In the genomic region with DNA sequence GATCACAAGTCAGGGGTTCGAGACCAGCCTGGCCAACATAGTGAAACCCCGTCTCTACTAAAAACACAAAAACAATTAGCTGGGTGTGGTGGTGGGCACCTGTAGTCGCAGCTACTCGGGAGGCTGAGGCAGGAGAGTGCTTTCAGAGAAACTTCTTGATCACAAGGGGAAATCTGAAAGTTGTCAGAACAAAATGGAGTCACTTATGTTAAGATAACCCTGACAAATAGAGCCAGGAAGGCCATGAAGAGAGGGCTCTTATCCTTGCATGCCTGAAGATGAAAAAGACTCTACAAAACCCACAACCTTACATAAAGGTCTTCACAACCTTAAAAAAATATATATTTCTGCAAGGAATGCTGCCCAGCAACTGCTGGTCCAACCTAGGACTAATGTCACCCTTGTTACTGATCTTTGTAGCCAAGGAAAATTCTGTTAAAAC, we compare ENCODE assay signal across 10 cellular contexts. TPM values are rescaled to one million over a fixed set of nuclear protein-coding genes. Genes with fewer than 3 reads are reported as not detected.
DNase-seq lines count a peak whose midpoint lies in the region; ATAC-seq and TF ChIP-seq lines count a peak whose summit lies in the region.
"Had no signal": no experiment of that assay in that cellular context is flagged by ENCODE, and none has a peak within 500 bp of the region (broad histone marks: within the 10 kb centered on the region; RNA-seq: fewer than 3 reads in every experiment).

No MANE protein-coding gene starts in this region.

- H3K27me3 Mint-ChIP-seq in CD8-positive, alpha-beta T cell (ENCODE audit: low read depth) = no peaks in the 10 kb centered on the region
- no peaks in the 10 kb centered on the region for H3K27me3 Mint-ChIP-seq in effector memory CD8-positive, alpha-beta T cell
- no peaks in the 10 kb centered on the region for H3K27me3 Mint-ChIP-seq in osteocyte (ENCODE audit: unreplicated experiment)

- H3K36me3 ChIP-seq in CD8-positive, alpha-beta T cell (ENCODE audit: insufficient read depth, low read length) = peaks cover 3% of the 10 kb centered on the region
- H3K36me3 ChIP-seq in OCI-LY3 (replicated peaks; ENCODE audit: low read depth, low read length) = no peaks in the 10 kb centered on the region

- H3K9me3 ChIP-seq in CD8-positive, alpha-beta T cell (ENCODE audit: low read length) = no peaks in the 10 kb centered on the region
- no peaks in the 10 kb centered on the region for H3K9me3 ChIP-seq in OCI-LY3 (ENCODE audit: insufficient read depth, low read length)

- H4K20me1 ChIP-seq in OCI-LY3 (ENCODE audit: insufficient read depth, low read length) = no peaks in the 10 kb centered on the region

- peaks cover 27% of the 10 kb centered on the region for H3K79me2 ChIP-seq in OCI-LY3 (ENCODE audit: low read length)

- no peak for ATAC-seq in CD8-positive, alpha-beta T cell
- no peak for ATAC-seq in effector memory CD8-positive, alpha-beta T cell (replicated peaks)
- ATAC-seq in GM19351 (IDR thresholded peaks at IDR 0.05; ENCODE audit: unreplicated experiment) (no peak), HG03139 (IDR thresholded peaks at IDR 0.05; ENCODE audit: unreplicated experiment) (no peak), HG03571 (IDR thresholded peaks at IDR 0.05; ENCODE audit: unreplicated experiment) (no peak), HG02759 (IDR thresholded peaks at IDR 0.05; ENCODE audit: unreplicated experiment) (no peak)

- POLR2A ChIA-PET in CD8-positive, alpha-beta T cell (lab: Charles Lee) = interaction anchor here (1.6 to 1.8 kb wide), 2 partner anchors 9 to 51 kb away, joined by 11 to 16 read pairs; no protein-coding TSS in a partner anchor

- peak overlapping the region; percentile 89 for H3K4me3 ChIP-seq in CD8-positive, alpha-beta T cell (ENCODE audit: low read depth, low read length)
- H3K4me3 ChIP-seq in OCI-LY3 (ENCODE audit: low read length) = peak overlapping the region; percentile 94; the same call in 1 of the 2 replicates

- H3K4me2 ChIP-seq in OCI-LY3 (ENCODE audit: low read length) = peak overlapping the region; percentile 65

- DNase-seq in CD8-positive, alpha-beta T cell = no peak
- no peak for DNase-seq in effector memory CD8-positive, alpha-beta T cell
- DNase-seq in osteocyte (ENCODE audit: extremely low spot score, unreplicated experiment) = no peak
- DNase-seq: caudate nucleus, kidney glomerular epithelial cell had no signal

- no peak overlapping the region; the same call in 1 of the 2 replicates for H3K9ac ChIP-seq in OCI-LY3 (ENCODE audit: low read length)

- no peaks in the 10 kb centered on the region for H3K9me3 Mint-ChIP-seq in CD8-positive, alpha-beta T cell
- no peaks in the 10 kb centered on the region for H3K9me3 Mint-ChIP-seq in effector memory CD8-positive, alpha-beta T cell
- no peaks in the 10 kb centered on the region for H3K9me3 Mint-ChIP-seq in osteocyte (ENCODE audit: unreplicated experiment)

- H3K4me1 ChIP-seq in CD8-positive, alpha-beta T cell (ENCODE audit: insufficient read depth, low read length) = peaks cover 77% of the 10 kb centered on the region
- H3K4me1 ChIP-seq in OCI-LY3 (ENCODE audit: low read length) = peaks cover 41% of the 10 kb centered on the region

- H3K4me1 Mint-ChIP-seq in CD8-positive, alpha-beta T cell (ENCODE audit: low read depth) = peaks cover 81% of the 10 kb centered on the region
- peaks cover 45 to 71% of the 10 kb centered on the region in 2 donors for H3K4me1 Mint-ChIP-seq in effector memory CD8-positive, alpha-beta T cell (ENCODE audit: low read depth in 2 of 2)
- peaks cover 41% of the 10 kb centered on the region for H3K4me1 Mint-ChIP-seq in osteocyte (ENCODE audit: unreplicated experiment)

- H3K4me3 Mint-ChIP-seq in CD8-positive, alpha-beta T cell = peak overlapping the region; percentile 80
- H3K4me3 Mint-ChIP-seq in effector memory CD8-positive, alpha-beta T cell = peak overlapping the region; percentile 85 to 98
- H3K4me3 Mint-ChIP-seq in osteocyte (ENCODE audit: unreplicated experiment) = peak overlapping the region; percentile 97

- peaks cover 28% of the 10 kb centered on the region for H3K36me3 Mint-ChIP-seq in CD8-positive, alpha-beta T cell
- peaks cover 6% of the 10 kb centered on the region for H3K36me3 Mint-ChIP-seq in effector memory CD8-positive, alpha-beta T cell (ENCODE audit: insufficient read depth)
- no peaks in the 10 kb centered on the region for H3K36me3 Mint-ChIP-seq in osteocyte (ENCODE audit: unreplicated experiment)

- no peaks in the 10 kb centered on the region for H3K27me3 ChIP-seq in CD8-positive, alpha-beta T cell (ENCODE audit: insufficient read depth, low read length)
- H3K27me3 ChIP-seq in OCI-LY3 (ENCODE audit: low read depth, low read length) = no peaks in the 10 kb centered on the region

- peak overlapping the region; percentile 84 for H3K27ac ChIP-seq in CD8-positive, alpha-beta T cell (ENCODE audit: low read depth, low read length)
- H3K27ac ChIP-seq in OCI-LY3 (ENCODE audit: low read length) = no peak overlapping the region

- CTCF ChIA-PET in CD8-positive, alpha-beta T cell (lab: Charles Lee) = interaction anchor here (0.8 to 1.2 kb wide), 5 partner anchors 10 to 82 kb away, joined by 3 to 4 read pairs (median 3); no protein-coding TSS in a partner anchor

- H3K27ac Mint-ChIP-seq in CD8-positive, alpha-beta T cell = peak overlapping the region; percentile 86
- H3K27ac Mint-ChIP-seq in effector memory CD8-positive, alpha-beta T cell = peak overlapping the region; percentile 51 to 76
- peak overlapping the region; percentile 100 for H3K27ac Mint-ChIP-seq in osteocyte (ENCODE audit: unreplicated experiment)

- no peak overlapping the region for H2AFZ ChIP-seq in OCI-LY3 (ENCODE audit: low read depth, low read length)

- TF ChIP-seq CTCF in CD8-positive, alpha-beta T cell (IDR thresholded peaks at IDR 0.05) = no peak
- TF ChIP-seq CTCF in OCI-LY3 (IDR thresholded peaks at IDR 0.05; ENCODE audit: low read depth, low read length) (no peak), osteocyte (IDR thresholded peaks at IDR 0.05) (no peak)

- intact Hi-C loops in CD8-positive, alpha-beta T cell (cut with DNase I, micrococcal nuclease) = loop anchor here in 1 of 2 experiments (5.0 kb wide), 1 partner anchor 143 kb away; no protein-coding TSS in a partner anchor

RNA-seq across cellular contexts. Expression of gene CARD8, which starts 1.2 kb away (rescaled TPM):
- 10 to 100 TPM; 58.8 to 69.1 TPM for total RNA-seq in CD8-positive, alpha-beta T cell
- 36.4 and 38.0 TPM in 2 replicates for total RNA-seq in osteocyte

RNA-seq across cellular contexts. Expression of gene ZNF114, which starts 15.3 kb away (rescaled TPM):
- total RNA-seq in CD8-positive, alpha-beta T cell = not detected
- 0.97 and 0.99 TPM in 2 replicates for total RNA-seq in osteocyte
